ENCODE assay signal across 24 cellular contexts in the genomic region with DNA sequence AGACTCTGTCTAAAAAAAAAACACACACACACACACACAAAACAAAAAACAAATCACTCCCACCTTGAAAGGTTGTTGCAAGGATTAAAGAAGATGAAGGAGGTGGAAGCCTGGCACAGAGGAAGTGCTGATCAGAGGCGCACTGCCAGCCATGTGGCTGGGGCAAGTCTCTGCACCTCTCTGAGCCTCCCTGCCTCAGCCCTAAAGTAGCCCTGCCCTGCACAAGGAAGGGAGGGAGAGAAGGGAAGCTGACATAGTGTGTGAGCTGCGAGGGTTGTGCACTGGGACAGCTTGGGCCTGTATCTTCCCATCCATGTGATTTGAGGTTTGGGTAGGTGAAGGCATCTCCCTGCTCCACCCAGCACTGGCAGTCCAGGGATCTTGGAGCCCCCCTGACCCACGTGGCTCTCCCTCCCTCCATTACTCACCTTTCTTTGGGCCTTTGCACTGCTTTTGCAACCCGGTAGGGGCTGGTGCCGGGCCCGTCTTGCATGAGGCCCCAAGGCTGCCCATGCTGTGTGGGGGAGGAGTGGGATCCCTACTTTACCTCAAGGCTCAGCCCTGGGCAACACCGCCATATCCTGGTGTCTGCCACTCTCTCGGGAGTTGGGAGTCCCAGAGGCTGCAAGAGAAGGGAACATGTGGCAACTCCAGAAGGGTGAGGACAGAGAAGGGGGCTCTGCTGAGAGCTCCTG. TPM values are rescaled to one million over a fixed set of nuclear protein-coding genes. Genes with fewer than 3 reads are reported as not detected.
"Had no signal": no experiment of that assay in that cellular context is flagged by ENCODE, and none has a peak within 500 bp of the region (broad histone marks: within the 10 kb centered on the region; RNA-seq: fewer than 3 reads in every experiment).

No MANE protein-coding gene starts in this region.

- H3K4me3 ChIP-seq: adrenal gland, lung, neural progenitor cell had no signal

- H3K36me3 ChIP-seq: adrenal gland, neural progenitor cell had no signal

- H3K4me3 Mint-ChIP-seq: activated CD4-positive, alpha-beta T cell treated with anti-CD3 and anti-CD28 coated beads, Interleukin-2, amount 10 ng/mL, durations not matched to agents 24 days and 14 days; activated CD8-positive, alpha-beta T cell treated with anti-CD3 and anti-CD28 coated beads, Interleukin-2, amount 10 ng/mL, durations not matched to agents 7 days and 5 days; activated naive CD4-positive, alpha-beta T cell treated with anti-CD3 and anti-CD28 coated beads, Interleukin-2, amount 50 U/mL, for 24 hours; immature natural killer cell; neural progenitor cell had no signal

- H3K27me3 Mint-ChIP-seq: activated CD4-positive, alpha-beta T cell treated with anti-CD3 and anti-CD28 coated beads, Interleukin-2, amount 10 ng/mL, durations not matched to agents 24 days and 14 days had no signal

- H3K4me1 ChIP-seq: adrenal gland, neural progenitor cell, parathyroid adenoma had no signal

- ATAC-seq: activated CD8-positive, alpha-beta T cell treated with anti-CD3 and anti-CD28 coated beads, Interleukin-2, amount 10 ng/mL, durations not matched to agents 7 days and 5 days; left colon had no signal

- H3K27ac Mint-ChIP-seq: activated CD4-positive, alpha-beta T cell treated with anti-CD3 and anti-CD28 coated beads, Interleukin-2, amount 10 ng/mL, durations not matched to agents 24 days and 14 days; activated CD8-positive, alpha-beta T cell treated with anti-CD3 and anti-CD28 coated beads, Interleukin-2, amount 10 ng/mL, durations not matched to agents 7 days and 5 days; activated naive CD4-positive, alpha-beta T cell treated with anti-CD3 and anti-CD28 coated beads, Interleukin-2, amount 50 U/mL, for 24 hours; immature natural killer cell; neural progenitor cell had no signal

- H3K27me3 ChIP-seq: neural progenitor cell had no signal

- H3K27ac ChIP-seq: adrenal gland, neural progenitor cell, parathyroid adenoma had no signal

- H3K4me1 Mint-ChIP-seq: activated CD4-positive, alpha-beta T cell treated with anti-CD3 and anti-CD28 coated beads, Interleukin-2, amount 10 ng/mL, durations not matched to agents 24 days and 14 days; activated naive CD4-positive, alpha-beta T cell treated with anti-CD3 and anti-CD28 coated beads, Interleukin-2, amount 50 U/mL, for 24 hours; immature natural killer cell had no signal

- DNase-seq: activated CD4-positive, alpha-beta T cell treated with anti-CD3 and anti-CD28 coated beads, Interleukin-2, amount 10 ng/mL, durations not matched to agents 24 days and 14 days; activated CD4-positive, CD25-positive, alpha-beta regulatory T cell; activated CD8-positive, alpha-beta memory T cell treated with anti-CD3 and anti-CD28 coated beads, Interleukin-2, amount 50 U/mL, for 4 hours; activated CD8-positive, alpha-beta T cell treated with anti-CD3 and anti-CD28 coated beads, Interleukin-2, amount 10 ng/mL, durations not matched to agents 7 days and 5 days; activated effector memory CD4-positive, alpha-beta T cell treated with anti-CD3 and anti-CD28 coated beads, Interleukin-2, amount 50 U/mL, for 16 hours; activated T-cell treated with anti-CD3 and anti-CD28 coated beads, Interleukin-2, amount 50 U/mL, for 48 hours; caudate nucleus; cortex of kidney; effector CD4-positive, alpha-beta T cell; foreskin melanocyte; immature natural killer cell; left colon; midbrain; stimulated activated CD4-positive, alpha-beta T cell treated with anti-CD3 and anti-CD28 coated beads, Interleukin-2, amount 100 ng/mL, for 48 hours; stimulated activated naive CD4-positive, alpha-beta T cell treated with Interleukin-2 at 50 U/mL for 16 hours; trophoblast cell had no signal

- H3K9me3 Mint-ChIP-seq: activated CD4-positive, alpha-beta T cell treated with anti-CD3 and anti-CD28 coated beads, Interleukin-2, amount 10 ng/mL, durations not matched to agents 24 days and 14 days; activated naive CD4-positive, alpha-beta T cell treated with anti-CD3 and anti-CD28 coated beads, Interleukin-2, amount 50 U/mL, for 24 hours; immature natural killer cell had no signal

- H3K36me3 Mint-ChIP-seq: activated naive CD4-positive, alpha-beta T cell treated with anti-CD3 and anti-CD28 coated beads, Interleukin-2, amount 50 U/mL, for 24 hours; immature natural killer cell; neural progenitor cell had no signal

- H3K9me3 ChIP-seq: adrenal gland had no signal

RNA-seq across cellular contexts. Expression of a gene that starts 41.9 kb away (rescaled TPM):
- total RNA-seq: activated CD4-positive, alpha-beta T cell treated with anti-CD3 and anti-CD28 coated beads, Interleukin-2, amount 10 ng/mL, durations not matched to agents 24 days and 14 days; activated CD8-positive, alpha-beta T cell treated with anti-CD3 and anti-CD28 coated beads, Interleukin-2, amount 10 ng/mL, durations not matched to agents 7 days and 5 days; fibroblast of lung; left colon; lung; myocyte; T-helper 2 cell treated with Interferon-gamma antibody and Interleukin-4, amounts not matched to agents 100 ng/mL and 5 ng/mL, for 36 hours had no signal
- polyA plus RNA-seq: fibroblast of lung, immature natural killer cell, lung had no signal
